ENCODE assay signal across 22 cellular contexts in the genomic region with DNA sequence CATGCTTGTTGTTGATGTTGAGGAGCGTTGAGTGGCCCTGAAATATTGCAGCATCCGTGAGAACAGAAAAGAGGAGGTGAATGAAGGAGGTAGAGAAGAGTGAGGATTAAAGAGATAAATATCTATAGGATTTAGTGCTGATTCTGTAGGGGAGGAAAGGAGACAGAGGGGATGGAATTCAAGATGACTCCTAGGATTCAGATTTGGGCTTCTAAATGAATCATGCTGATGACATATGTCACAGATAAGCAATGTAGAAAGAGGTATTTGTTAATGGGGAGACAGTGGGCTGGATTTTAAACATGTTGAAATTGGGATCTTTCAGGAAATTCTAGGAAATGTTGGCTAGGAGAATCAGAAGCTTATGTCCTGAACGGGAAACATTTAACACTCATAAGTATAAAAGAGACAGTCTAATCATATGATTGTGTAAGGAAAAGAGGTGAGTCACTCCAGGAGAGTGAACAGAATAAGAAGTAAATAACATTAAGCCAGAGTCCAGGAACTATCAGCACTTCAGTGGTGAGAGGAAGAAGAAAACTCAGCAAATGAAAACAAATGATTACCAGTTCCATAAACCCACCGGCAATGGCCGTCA. TPM values are rescaled to one million over a fixed set of nuclear protein-coding genes. Genes with fewer than 3 reads are reported as not detected.
DNase-seq lines count a peak whose midpoint lies in the region; ATAC-seq and TF ChIP-seq lines count a peak whose summit lies in the region.
"Had no signal": no experiment of that assay in that cellular context is flagged by ENCODE, and none has a peak within 500 bp of the region (broad histone marks: within the 10 kb centered on the region; RNA-seq: fewer than 3 reads in every experiment).

No MANE protein-coding gene starts in this region.

- H3K4me1 ChIP-seq in neural progenitor cell, result no peaks in the 10 kb centered on the region
- H3K4me1 ChIP-seq: pancreas, tibial artery had no signal

- no peak overlapping the region for H2AFZ ChIP-seq in neural progenitor cell (replicated peaks)

- DNase-seq in left ventricle myocardium superior (no peak), cardiac septum (ENCODE audit: low spot score) (no peak), astrocyte of the hippocampus (ENCODE audit: low read depth, low spot score) (peak; percentile 26), fibroblast of pulmonary artery (ENCODE audit: low read depth) (peak; percentile 80), immature natural killer cell (no peak), GM20000 (ENCODE audit: low spot score) (no peak), neural progenitor cell (ENCODE audit: low spot score) (no peak), GM10266 (ENCODE audit: extremely low spot score) (no peak)
- DNase-seq: 8988T; activated CD4-positive, CD25-positive, alpha-beta regulatory T cell treated with anti-CD3 and anti-CD28 coated beads, Interleukin-2, amount 50 U/mL, for 72 hours; activated effector memory CD4-positive, alpha-beta T cell treated with Interleukin-2 at 50 U/mL for 16 hours; anterior cingulate cortex; CD8-positive, alpha-beta memory T cell; H9; NCI-H1436 treated with DMSO at 0.1 percent for 48 hours; NCI-H446 treated with DMSO at 0.1 percent for 48 hours; pancreas; SHP77; T-helper 2 cell; tibial artery had no signal

- intact Hi-C loops in left ventricle myocardium superior (cut with micrococcal nuclease) (no loop called here), cardiac septum (cut with DNase I) (no loop called here)

- no peaks in the 10 kb centered on the region for H3K27me3 ChIP-seq in neural progenitor cell
- H3K27me3 ChIP-seq: pancreas, tibial artery had no signal

- H3K9me3 Mint-ChIP-seq in immature natural killer cell (peaks cover 2 to 15% (median 5%) of the 10 kb centered on the region in 6 donors), neural progenitor cell (no peaks in the 10 kb centered on the region)
- H3K9me3 Mint-ChIP-seq: CD8-positive, alpha-beta memory T cell; H9 had no signal

- H3K27ac Mint-ChIP-seq in immature natural killer cell, result no peak overlapping the region
- H3K27ac Mint-ChIP-seq in neural progenitor cell, result no peak overlapping the region
- H3K27ac Mint-ChIP-seq: CD8-positive, alpha-beta memory T cell; H9 had no signal

- no peaks in the 10 kb centered on the region for H4K20me1 ChIP-seq in neural progenitor cell (ENCODE audit: low read depth)

- H3K27me3 Mint-ChIP-seq in immature natural killer cell (ENCODE audit: low read depth in 3 of 3), result no peaks in the 10 kb centered on the region
- no peaks in the 10 kb centered on the region for H3K27me3 Mint-ChIP-seq in neural progenitor cell (ENCODE audit: insufficient read depth, low read depth)
- H3K27me3 Mint-ChIP-seq: CD8-positive, alpha-beta memory T cell had no signal

- H3K9me3 ChIP-seq in neural progenitor cell (ENCODE audit: low read depth), result no peaks in the 10 kb centered on the region
- H3K9me3 ChIP-seq: pancreas, tibial artery had no signal

- H3K4me3 ChIP-seq in fibroblast of pulmonary artery (replicated peaks; ENCODE audit: low read depth, low read length) (peak overlapping the region; percentile 19), neural progenitor cell (no peak overlapping the region)
- H3K4me3 ChIP-seq: pancreas, tibial artery had no signal

- H3K4me3 Mint-ChIP-seq in immature natural killer cell (no peak overlapping the region), neural progenitor cell (no peak overlapping the region)
- H3K4me3 Mint-ChIP-seq: CD8-positive, alpha-beta memory T cell; H9 had no signal

- no peaks in the 10 kb centered on the region for H3K4me1 Mint-ChIP-seq in immature natural killer cell
- H3K4me1 Mint-ChIP-seq in neural progenitor cell, result no peaks in the 10 kb centered on the region
- H3K4me1 Mint-ChIP-seq: CD8-positive, alpha-beta memory T cell; H9 had no signal

- no peaks in the 10 kb centered on the region for H3K36me3 ChIP-seq in neural progenitor cell
- H3K36me3 ChIP-seq: pancreas, tibial artery had no signal

- TF ChIP-seq CTCF in fibroblast of pulmonary artery (IDR thresholded peaks at IDR 0.05; ENCODE audit: low read length, missing control alignments) (no peak), GM20000 (IDR thresholded peaks at IDR 0.05; ENCODE audit: extremely low read depth, missing control alignments) (no peak), neural progenitor cell (IDR thresholded peaks at IDR 0.05) (no peak), GM10266 (IDR thresholded peaks at IDR 0.05; ENCODE audit: control insufficient read depth, insufficient read depth, low read depth, missing control alignments) (no peak)

- no peaks in the 10 kb centered on the region for H3F3A ChIP-seq in neural progenitor cell (ENCODE audit: low read depth)

- no peaks in the 10 kb centered on the region for H3K79me2 ChIP-seq in neural progenitor cell (ENCODE audit: low read depth)

- no peak overlapping the region for H3K9ac ChIP-seq in neural progenitor cell

- no peak overlapping the region for H3K4me2 ChIP-seq in neural progenitor cell

- ATAC-seq in left ventricle myocardium superior, result peak; percentile 33
- ATAC-seq: left lobe of liver had no signal

- no peak overlapping the region for H3K27ac ChIP-seq in neural progenitor cell
- H3K27ac ChIP-seq: pancreas, tibial artery had no signal

- peaks cover 0 to 4% (median 4%) of the 10 kb centered on the region in 3 donors for H3K36me3 Mint-ChIP-seq in immature natural killer cell
- no peaks in the 10 kb centered on the region for H3K36me3 Mint-ChIP-seq in neural progenitor cell
- H3K36me3 Mint-ChIP-seq: CD8-positive, alpha-beta memory T cell had no signal

RNA-seq across cellular contexts. Expression of a gene that starts 58.1 kb away (rescaled TPM):
- total RNA-seq in left ventricle myocardium superior (7.2 TPM), cardiac septum (32.0 TPM), neural progenitor cell (ENCODE audit: low replicate concordance) (0.03 and 0.07 TPM in 2 replicates)
- not detected for polyA plus RNA-seq in immature natural killer cell
- total RNA-seq: CD8-positive, alpha-beta memory T cell; dermis microvascular lymphatic vessel endothelial cell; H9 had no signal
- polyA plus RNA-seq: CD8-positive, alpha-beta memory T cell had no signal

Comparison
In these comparisons a context has a peak if more than half of its experiments do, and no peak if none do; other contexts are left out.
1. DNase-seq: peak in astrocyte of the hippocampus (single experiment) and fibroblast of pulmonary artery (single experiment); none in left ventricle myocardium superior (single experiment), cardiac septum (single experiment), immature natural killer cell (0 of 3), GM20000 (single experiment), neural progenitor cell (single experiment) and GM10266 (single experiment).